ENCODE assay signal across 26 cellular contexts in the genomic region with DNA sequence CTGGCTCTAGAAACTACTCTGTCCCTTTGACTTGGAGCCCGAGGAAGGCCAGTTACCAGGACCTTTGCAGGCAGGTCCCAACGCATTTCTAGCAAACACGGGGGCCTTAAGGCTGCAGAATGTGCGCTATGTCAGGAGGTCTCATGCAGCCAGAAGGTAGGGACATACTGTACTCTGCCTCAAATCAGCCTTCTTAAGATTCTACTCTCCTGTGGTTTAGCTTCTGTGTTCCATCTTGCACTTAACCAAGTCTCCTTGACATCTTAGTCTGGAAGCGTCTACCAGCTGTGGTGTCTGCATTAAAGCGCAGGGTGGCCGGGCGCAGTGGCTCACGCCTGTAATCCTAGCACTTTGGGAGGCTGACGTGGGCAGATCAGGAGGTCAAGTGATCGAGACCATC.
DNase-seq lines count a peak whose midpoint lies in the region; FAIRE-seq and TF ChIP-seq lines count a peak whose summit lies in the region.
"Had no signal": no experiment of that assay in that cellular context is flagged by ENCODE, and none has a peak within 500 bp of the region (broad histone marks: within the 10 kb centered on the region; RNA-seq: fewer than 3 reads in every experiment).

No MANE protein-coding gene starts in this region.

- peaks cover 6 to 31% (median 22%) of the 10 kb centered on the region in 4 donors for H3K4me1 ChIP-seq in esophagus muscularis mucosa
- peaks cover 5% of the 10 kb centered on the region for H3K4me1 ChIP-seq in rectal smooth muscle tissue (ENCODE audit: control insufficient read depth, insufficient read depth, low read length)
- H3K4me1 ChIP-seq: Caco-2 had no signal

- no peak overlapping the region for H3K4me3 ChIP-seq in esophagus muscularis mucosa
- H3K4me3 ChIP-seq in rectal smooth muscle tissue (ENCODE audit: low read length), result no peak overlapping the region
- H3K4me3 ChIP-seq: heart right ventricle had no signal

- H3K27ac ChIP-seq in esophagus muscularis mucosa (replicated peaks in 1 of 4) (peak overlapping the region in 1 of 4 donors; percentile 5), rectal smooth muscle tissue (ENCODE audit: low read depth, low read length) (peak overlapping the region; percentile 76)
- H3K27ac ChIP-seq: epithelial cell of prostate, heart right ventricle, KMS-11 had no signal

- no peak for FAIRE-seq in urothelium cell line (lab: Jason Lieb, UNC)
- FAIRE-seq: GM19239 had no signal

- peaks cover 0 to 19% (median 4%) of the 10 kb centered on the region in 4 donors for H3K36me3 ChIP-seq in esophagus muscularis mucosa
- H3K36me3 ChIP-seq in rectal smooth muscle tissue (ENCODE audit: control insufficient read depth, insufficient read depth, low read length), result no peaks in the 10 kb centered on the region

- DNase-seq in Ammon's horn (ENCODE audit: low spot score), result peak; percentile 43
- DNase-seq in M059J (ENCODE audit: low read depth), result peak; percentile 27
- peak; percentile 75 for DNase-seq in esophagus muscularis mucosa (ENCODE audit: extremely low spot score)
- no peak for DNase-seq in urothelium cell line (ENCODE audit: low spot score)
- DNase-seq in SK-N-DZ (ENCODE audit: low spot score), result no peak
- no peak for DNase-seq in COLO829 (ENCODE audit: low spot score)
- DNase-seq: activated CD4-positive, alpha-beta T cell treated with anti-CD3 and anti-CD28 coated beads for 36 hours; activated effector memory CD4-positive, alpha-beta T cell treated with anti-CD3 and anti-CD28 coated beads, Interleukin-2, amount 50 U/mL, for 16 hours; activated naive CD8-positive, alpha-beta T cell treated with anti-CD3 and anti-CD28 coated beads, Interleukin-2, amount 10 ng/mL, durations not matched to agents 7 days and 5 days; activated T-cell treated with anti-CD3 and anti-CD28 coated beads for 4 hours; Caco-2; effector CD4-positive, alpha-beta T cell; foreskin fibroblast; H9; heart right ventricle; mesendoderm; NCI-H1436 treated with DMSO at 0.1 percent for 48 hours; NCI-H446 treated with DMSO at 0.1 percent for 48 hours; NK-92 treated with Interleukin-12 subunit alpha and Interleukin-12 subunit beta, amount 100 ng/mL, for 24 hours; occipital lobe; PC-3; stimulated activated CD4-positive, alpha-beta T cell treated with anti-CD3 and anti-CD28 coated beads, Interleukin-2, amount 100 ng/mL, for 24 hours had no signal

- no peak for TF ChIP-seq EP300 in esophagus muscularis mucosa (IDR thresholded peaks at IDR 0.05)

- WGBS in esophagus muscularis mucosa, result 92% methylated on average over 11 of the region's 11 CpGs

- H3K27me3 ChIP-seq in esophagus muscularis mucosa, result no peaks in the 10 kb centered on the region
- no peaks in the 10 kb centered on the region for H3K27me3 ChIP-seq in rectal smooth muscle tissue (ENCODE audit: control insufficient read depth, insufficient read depth, low read length)
- H3K27me3 ChIP-seq: heart right ventricle had no signal

- H3K9ac ChIP-seq in rectal smooth muscle tissue (ENCODE audit: low read length), result no peak overlapping the region
- H3K9ac ChIP-seq: KMS-11 had no signal

- intact Hi-C loops in esophagus muscularis mucosa (cut with DNase I), result no loop called here

- no peak for TF ChIP-seq POLR2A in esophagus muscularis mucosa (IDR thresholded peaks at IDR 0.05; ENCODE audit: low read depth)

- TF ChIP-seq CTCF in esophagus muscularis mucosa (IDR thresholded peaks at IDR 0.05), result no peak

- no peaks in the 10 kb centered on the region for H3K9me3 ChIP-seq in esophagus muscularis mucosa
- H3K9me3 ChIP-seq: Caco-2, heart right ventricle had no signal

Comparison
In these comparisons a context has a peak if more than half of its experiments do, and no peak if none do; other contexts are left out.
1. DNase-seq: peak in Ammon's horn (single experiment), M059J (single experiment) and esophagus muscularis mucosa (single experiment); none in urothelium cell line (single experiment), SK-N-DZ (single experiment) and COLO829 (single experiment).